2 cellular contexts compared by ENCODE assay signal in the genomic region with DNA sequence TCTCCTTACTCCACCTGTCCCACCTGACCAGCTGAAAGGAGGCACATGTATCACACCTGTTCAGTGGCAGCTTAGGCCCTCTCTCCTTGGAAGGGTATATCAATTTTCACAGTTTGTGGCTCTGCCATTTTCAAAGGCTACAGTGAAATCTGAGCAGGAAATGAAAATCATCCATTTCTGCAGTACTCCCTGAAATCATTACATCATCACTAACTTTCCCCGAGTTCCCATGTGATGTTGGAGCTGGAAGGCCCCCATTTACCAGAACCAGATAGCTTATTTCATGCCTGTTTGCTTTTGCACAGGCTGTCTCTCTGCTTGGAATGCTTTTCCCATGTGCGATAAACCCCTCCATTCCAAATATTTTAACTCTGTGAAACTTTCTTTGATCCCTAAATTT.
TF ChIP-seq lines count a peak whose summit lies in the region.

No MANE protein-coding gene starts in this region.

TF ChIP-seq in HepG2, 621 proteins besides CTCF, POLR2A, EP300 and RAD21:
- TF ChIP-seq CREB1 (IDR thresholded peaks at IDR 0.05) (no peak), CREB1 (CRISPR knock-in tag; IDR thresholded peaks at IDR 0.05) (no peak), ZNF768 (CRISPR knock-in tag; IDR thresholded peaks at IDR 0.05) (no peak), POLR2G (IDR thresholded peaks at IDR 0.05; ENCODE audit: low read depth, low read length) (no peak), ATF7 (IDR thresholded peaks at IDR 0.05) (peak; percentile 77), ATF7 (CRISPR knock-in tag; IDR thresholded peaks at IDR 0.05) (no peak), NCOR1 (IDR thresholded peaks at IDR 0.05; ENCODE audit: borderline replicate concordance, low read length) (no peak)

TF ChIP-seq in K562, 482 proteins besides CTCF, POLR2A, EP300 and RAD21:
- TF ChIP-seq ZNF699 (CRISPR knock-in tag; IDR thresholded peaks at IDR 0.05; ENCODE audit: insufficient replicate concordance) = no peak
- TF ChIP-seq, protein P1, sequence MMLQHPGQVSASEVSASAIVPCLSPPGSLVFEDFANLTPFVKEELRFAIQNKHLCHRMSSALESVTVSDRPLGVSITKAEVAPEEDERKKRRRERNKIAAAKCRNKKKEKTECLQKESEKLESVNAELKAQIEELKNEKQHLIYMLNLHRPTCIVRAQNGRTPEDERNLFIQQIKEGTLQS (IDR thresholded peaks at IDR 0.05) = peak; percentile 44; the same call in 1 of the 2 replicates
- TF ChIP-seq, protein P1 (CRISPR knock-in tag; conservative IDR thresholded peaks at IDR 0.05) = no peak
- no peak for TF ChIP-seq ZNF444 (CRISPR knock-in tag; IDR thresholded peaks at IDR 0.05)
- peak; percentile 21; the same call in 1 of the 2 replicates for TF ChIP-seq ATF7 (IDR thresholded peaks at IDR 0.05)
- no peak for TF ChIP-seq STAT5A (IDR thresholded peaks at IDR 0.05; ENCODE audit: borderline replicate concordance, low read length)
TF ChIP-seq in K562: peak in this region for 2.
